ENCODE assay signal across 1 cellular context in genomic region chr6:117506180-117506835, GRCh38.
TF ChIP-seq lines count a peak whose summit lies in the region.

No MANE protein-coding gene starts in this region.

TF ChIP-seq in SK-N-SH, 30 proteins besides CTCF, POLR2A, EP300 and RAD21 (continued from another document):
- TF ChIP-seq, protein P1, sequence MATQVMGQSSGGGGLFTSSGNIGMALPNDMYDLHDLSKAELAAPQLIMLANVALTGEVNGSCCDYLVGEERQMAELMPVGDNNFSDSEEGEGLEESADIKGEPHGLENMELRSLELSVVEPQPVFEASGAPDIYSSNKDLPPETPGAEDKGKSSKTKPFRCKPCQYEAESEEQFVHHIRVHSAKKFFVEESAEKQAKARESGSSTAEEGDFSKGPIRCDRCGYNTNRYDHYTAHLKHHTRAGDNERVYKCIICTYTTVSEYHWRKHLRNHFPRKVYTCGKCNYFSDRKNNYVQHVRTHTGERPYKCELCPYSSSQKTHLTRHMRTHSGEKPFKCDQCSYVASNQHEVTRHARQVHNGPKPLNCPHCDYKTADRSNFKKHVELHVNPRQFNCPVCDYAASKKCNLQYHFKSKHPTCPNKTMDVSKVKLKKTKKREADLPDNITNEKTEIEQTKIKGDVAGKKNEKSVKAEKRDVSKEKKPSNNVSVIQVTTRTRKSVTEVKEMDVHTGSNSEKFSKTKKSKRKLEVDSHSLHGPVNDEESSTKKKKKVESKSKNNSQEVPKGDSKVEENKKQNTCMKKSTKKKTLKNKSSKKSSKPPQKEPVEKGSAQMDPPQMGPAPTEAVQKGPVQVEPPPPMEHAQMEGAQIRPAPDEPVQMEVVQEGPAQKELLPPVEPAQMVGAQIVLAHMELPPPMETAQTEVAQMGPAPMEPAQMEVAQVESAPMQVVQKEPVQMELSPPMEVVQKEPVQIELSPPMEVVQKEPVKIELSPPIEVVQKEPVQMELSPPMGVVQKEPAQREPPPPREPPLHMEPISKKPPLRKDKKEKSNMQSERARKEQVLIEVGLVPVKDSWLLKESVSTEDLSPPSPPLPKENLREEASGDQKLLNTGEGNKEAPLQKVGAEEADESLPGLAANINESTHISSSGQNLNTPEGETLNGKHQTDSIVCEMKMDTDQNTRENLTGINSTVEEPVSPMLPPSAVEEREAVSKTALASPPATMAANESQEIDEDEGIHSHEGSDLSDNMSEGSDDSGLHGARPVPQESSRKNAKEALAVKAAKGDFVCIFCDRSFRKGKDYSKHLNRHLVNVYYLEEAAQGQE (IDR thresholded peaks at IDR 0.05; ENCODE audit: low read depth, low read length): 0 out of 2 replicates have a peak, but pooled peaks have one; percentile 11
- TF ChIP-seq, protein P2, sequence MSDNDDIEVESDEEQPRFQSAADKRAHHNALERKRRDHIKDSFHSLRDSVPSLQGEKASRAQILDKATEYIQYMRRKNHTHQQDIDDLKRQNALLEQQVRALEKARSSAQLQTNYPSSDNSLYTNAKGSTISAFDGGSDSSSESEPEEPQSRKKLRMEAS (IDR thresholded peaks at IDR 0.05; ENCODE audit: low read depth): peak; percentile 33; the same call in 1 of the 2 replicates
- TF ChIP-seq SMC3 (IDR thresholded peaks at IDR 0.05; ENCODE audit: low read depth, low read length) (no peak), USF2 (IDR thresholded peaks at IDR 0.05; ENCODE audit: borderline replicate concordance, low read depth, low read length) (no peak), TCF12 (IDR thresholded peaks at IDR 0.05) (peak; percentile 89), CHD2 (IDR thresholded peaks at IDR 0.05; ENCODE audit: low read length, partially characterized antibody) (no peak), MXI1 (IDR thresholded peaks at IDR 0.05; ENCODE audit: low read depth, low read length) (no peak), NFIC (IDR thresholded peaks at IDR 0.05; ENCODE audit: borderline replicate concordance) (peak; percentile 39), EZH2phosphoT487 (IDR thresholded peaks at IDR 0.05; ENCODE audit: borderline replicate concordance, low read depth) (no peak), ELF1 (IDR thresholded peaks at IDR 0.05) (peak; percentile 24; the same call in 1 of the 2 replicates), IRF3 (IDR thresholded peaks at IDR 0.05; ENCODE audit: low read depth, low read length) (no peak), TEAD4 (IDR thresholded peaks at IDR 0.05; ENCODE audit: borderline replicate concordance, insufficient read depth) (peak; percentile 59; the same call in 1 of the 2 replicates), FOXJ3 (CRISPR knock-in tag; IDR thresholded peaks at IDR 0.05) (no peak), MEF2A (IDR thresholded peaks at IDR 0.05; ENCODE audit: borderline replicate concordance, low read depth) (no peak)
